ENCODE assay signal across 8 cellular contexts in genomic region chr19:44925114-44925891, GRCh38. TPM values are rescaled to one million over a fixed set of nuclear protein-coding genes. Genes with fewer than 3 reads are reported as not detected.
DNase-seq lines count a peak whose midpoint lies in the region; ATAC-seq and TF ChIP-seq lines count a peak whose summit lies in the region.
"Had no signal": no experiment of that assay in that cellular context is flagged by ENCODE, and none has a peak within 500 bp of the region (broad histone marks: within the 10 kb centered on the region; RNA-seq: fewer than 3 reads in every experiment).

No MANE protein-coding gene starts in this region.

- no peak for ATAC-seq in left colon
- no peak for ATAC-seq in stimulated activated naive CD8-positive, alpha-beta T cell treated with anti-CD3 and anti-CD28 coated beads, Interleukin-15, Interleukin-2, amounts not matched to agents 100 U/mL and 50 U/mL, for 24 hours

- TF ChIP-seq POLR2A in uterus (IDR thresholded peaks at IDR 0.05) = no peak

- H3K4me3 ChIP-seq in uterus = no peak overlapping the region

- DNase-seq in SKM-1 treated with dmso at 0.1 percent for 144 hours (lab: John Stamatoyannopoulos, UW; ENCODE audit: unreplicated experiment) (peak; percentile 54), SKM-1 (lab: John Stamatoyannopoulos, UW; ENCODE audit: unreplicated experiment) (no peak), left colon (peak; percentile 52 to 69), uterus (peak; percentile 49 to 68), NCI-H2196 (lab: John Stamatoyannopoulos, UW; ENCODE audit: unreplicated experiment) (no peak)
- no peak for DNase-seq in stimulated activated naive CD8-positive, alpha-beta T cell treated with anti-CD3 and anti-CD28 coated beads, Interleukin-15, Interleukin-2, amounts not matched to agents 100 U/mL and 50 U/mL, for 24 hours
- DNase-seq: ACHN had no signal

- intact Hi-C loops in left colon (cut with DNase I, micrococcal nuclease) = no loop called here
- intact Hi-C loops in uterus (cut with DNase I; ENCODE audit: low total_unique reads) = no loop called here

- no peak overlapping the region for H3K27ac ChIP-seq in uterus

- H3K27me3 ChIP-seq in uterus = no peaks in the 10 kb centered on the region

- H3K9me3 ChIP-seq in uterus = no peaks in the 10 kb centered on the region

- no peaks in the 10 kb centered on the region for H3K36me3 ChIP-seq in uterus

- no peaks in the 10 kb centered on the region for H3K4me1 ChIP-seq in uterus

- no peak for TF ChIP-seq CTCF in uterus (IDR thresholded peaks at IDR 0.05)

RNA-seq across cellular contexts. Expression of gene APOC1, which starts 10.9 kb away (rescaled TPM):
- 10 to 100 TPM in 1 of 2 donors, 1 to 10 TPM in 1; 2.8 to 23.8 TPM for total RNA-seq in left colon
- 1 to 10 TPM in 3 of 4 donors, not detected in 1; 3.0 to 7.4 (median 3.5) TPM for total RNA-seq in uterus

RNA-seq across cellular contexts. Expression of gene APOC4, which starts 16.7 kb away (rescaled TPM):
- total RNA-seq in left colon (not detected), uterus (not detected)
- total RNA-seq: activated CD8-positive, alpha-beta memory T cell treated with anti-CD3 and anti-CD28 coated beads for 36 hours had no signal

RNA-seq across cellular contexts. Expression of gene APOE, which starts 19.7 kb away (rescaled TPM):
- total RNA-seq in left colon (10 to 100 TPM; 14.6 to 88.2 TPM), uterus (10 to 100 TPM in 3 of 4 donors, 1 to 10 TPM in 1; 9.1 to 92.5 (median 33.6) TPM)

RNA-seq across cellular contexts. Expression of gene APOC2, which starts 20.5 kb away (rescaled TPM):
- 1 to 10 TPM in 1 of 2 donors, not detected in 1; 4.4 TPM for total RNA-seq in left colon
- total RNA-seq in uterus = not detected
- total RNA-seq: activated CD8-positive, alpha-beta memory T cell treated with anti-CD3 and anti-CD28 coated beads for 36 hours had no signal

RNA-seq across cellular contexts. Expression of gene CLPTM1, which starts 29.9 kb away (rescaled TPM):
- total RNA-seq in left colon (100 to 1,000 TPM; 113 to 129 TPM), uterus (10 to 100 TPM; 30.6 to 99.5 (median 64.2) TPM)

Comparison
In these comparisons a context has a peak if more than half of its experiments do, and no peak if none do; other contexts are left out.
1. DNase-seq: peak in SKM-1 treated with dmso at 0.1 percent for 144 hours (single experiment), left colon (2 of 2) and uterus (2 of 2); none in SKM-1 (single experiment), NCI-H2196 (single experiment) and stimulated activated naive CD8-positive, alpha-beta T cell treated with anti-CD3 and anti-CD28 coated beads, Interleukin-15, Interleukin-2, amounts not matched to agents 100 U/mL and 50 U/mL, for 24 hours (single experiment).